Comparison of ENCODE assay signal across 7 cellular contexts in the genomic region with DNA sequence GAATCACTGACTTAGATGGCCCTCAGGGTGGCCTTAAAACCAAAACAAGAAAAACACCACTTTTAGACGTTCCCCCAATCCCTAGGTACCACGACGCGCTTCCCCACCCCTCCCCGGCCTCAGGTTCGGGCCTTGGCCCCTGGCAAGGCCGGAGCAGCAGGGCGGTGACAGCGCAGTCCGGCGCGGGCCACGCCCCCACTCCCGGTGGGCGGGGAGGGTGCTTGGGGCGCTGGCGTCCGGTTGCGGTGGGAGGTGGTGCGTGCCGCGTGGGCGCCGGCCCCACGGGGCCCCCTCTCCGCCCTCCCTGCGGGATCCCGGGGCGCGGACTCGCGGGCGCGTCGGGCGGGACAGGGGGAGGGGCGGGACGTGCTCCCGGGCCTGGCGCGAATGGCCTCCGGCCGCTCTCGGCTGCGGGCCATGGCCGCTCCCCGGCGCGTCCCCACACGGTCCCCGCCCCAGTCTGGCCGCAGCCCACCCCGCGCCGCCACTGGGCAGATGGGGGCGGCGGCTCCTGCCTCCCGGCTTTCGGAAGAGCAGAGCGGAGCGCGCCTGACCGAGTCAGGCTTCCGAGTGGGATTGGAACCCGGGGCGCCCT. TPM values are rescaled to one million over a fixed set of nuclear protein-coding genes. Genes with fewer than 3 reads are reported as not detected.
A peak's percentile ranks its signal among the peaks of the same experiment; 100 is the strongest.
DNase-seq lines count a peak whose midpoint lies in the region; ATAC-seq, FAIRE-seq and TF ChIP-seq lines count a peak whose summit lies in the region.

No MANE protein-coding gene starts in this region.

- peak overlapping the region; percentile 87 to 93 (median 90) for H3K4me3 Mint-ChIP-seq in brain

- in situ Hi-C loops in transverse colon (cut with MboI; ENCODE audit: low pct_ligation_motif_present in 1 of 4, low pct_unique_long_range_greater_than_20kb in 1 of 4, low sequenced_read_pairs in 3 of 4), result no loop called here

- peak in 1 of 2 donors; percentile 90 for DNase-seq in lower leg skin (ENCODE audit: low spot score in 2 of 2)
- DNase-seq in transverse colon, result peak; percentile 28
- DNase-seq in urothelium cell line (ENCODE audit: low spot score), result no peak
- no peak for DNase-seq in dedifferentiated amniotic fluid mesenchymal stem cell (ENCODE audit: extremely low spot score)

- peaks cover 0 to 12% (median 3%) of the 10 kb centered on the region in 5 experiments for H3K9me3 Mint-ChIP-seq in brain

- peaks cover 3% of the 10 kb centered on the region for H3K36me3 Mint-ChIP-seq in brain

- intact Hi-C loops in lower leg skin (cut with DNase I; ENCODE audit: low total_unique reads) (no loop called here), transverse colon (cut with DNase I; ENCODE audit: low total_unique reads) (no loop called here)

- H3K27me3 Mint-ChIP-seq in brain, result peaks cover 47% of the 10 kb centered on the region

- ATAC-seq in GM19372 (IDR thresholded peaks at IDR 0.05; ENCODE audit: low read depth, unreplicated experiment), result peak; percentile 41
- ATAC-seq in HG03280 (IDR thresholded peaks at IDR 0.05; ENCODE audit: unreplicated experiment), result peak; percentile 29

- H3K4me3 ChIP-seq in lower leg skin (ENCODE audit: low read depth, poor library complexity, severe bottlenecking) (peak overlapping the region; percentile 40), transverse colon (peak overlapping the region; percentile 42 to 69 (median 52))

- no peaks in the 10 kb centered on the region for H3K36me3 ChIP-seq in transverse colon

- FAIRE-seq in urothelium cell line (lab: Jason Lieb, UNC), result no peak

- peaks cover 8% of the 10 kb centered on the region for H3K4me1 Mint-ChIP-seq in brain

- TF ChIP-seq POLR2A in lower leg skin (IDR thresholded peaks at IDR 0.05), result no peak
- peak; percentile 16 for TF ChIP-seq POLR2A in transverse colon (IDR thresholded peaks at IDR 0.05)

- no peak for TF ChIP-seq CTCF in brain (conservative IDR thresholded peaks at IDR 0.05)
- TF ChIP-seq CTCF in lower leg skin (IDR thresholded peaks at IDR 0.05), result no peak
- no peak for TF ChIP-seq CTCF in transverse colon (IDR thresholded peaks at IDR 0.05)

- 2 to 10% methylated on average over 9 to 21 of the region's 66 CpGs for WGBS in lower leg skin, 2 donors
- 1% methylated on average over 38 of the region's 66 CpGs; no CpG with 5 or more reads in 1 of the 2 donors for WGBS in transverse colon (ENCODE audit: low coverage in 1 of 2), 2 donors

- peaks cover 5 to 21% (median 17%) of the 10 kb centered on the region in 4 donors for H3K4me1 ChIP-seq in transverse colon

- no peak for TF ChIP-seq EP300 in transverse colon (IDR thresholded peaks at IDR 0.05; ENCODE audit: low read depth)

- peaks cover 5% of the 10 kb centered on the region for H3K27me3 ChIP-seq in transverse colon

- H3K27ac ChIP-seq in transverse colon, result peak overlapping the region; percentile 73 to 84 (median 80)

- no peaks in the 10 kb centered on the region for H3K9me3 ChIP-seq in transverse colon

- H3K27ac Mint-ChIP-seq in brain, result no peak overlapping the region

RNA-seq across cellular contexts. Expression of a gene that starts 0.9 kb away (rescaled TPM):
- 1.1 TPM for polyA plus RNA-seq in brain (ENCODE audit: insufficient read depth, low read depth, low replicate concordance)
- 1 to 10 TPM in 3 of 4 donors, under 1 TPM in 1; 0.88 to 3.2 (median 2.9) TPM for total RNA-seq in lower leg skin
- total RNA-seq in transverse colon, result 1 to 10 TPM in 1 of 4 donors, under 1 TPM in 2, not detected in 1; 0.40 to 1.2 (median 0.95) TPM
